Comparison of ENCODE assay signal across 17 cellular contexts in genomic region chr16:23753908-23754593, GRCh38. TPM values are rescaled to one million over a fixed set of nuclear protein-coding genes. Genes with fewer than 3 reads are reported as not detected.
A peak's percentile ranks its signal among the peaks of the same experiment; 100 is the strongest.
DNase-seq lines count a peak whose midpoint lies in the region; ATAC-seq and TF ChIP-seq lines count a peak whose summit lies in the region.
"Had no signal": no experiment of that assay in that cellular context is flagged by ENCODE, and none has a peak within 500 bp of the region (broad histone marks: within the 10 kb centered on the region; RNA-seq: fewer than 3 reads in every experiment).

No MANE protein-coding gene starts in this region.

- WGBS in right cardiac atrium = 38% methylated on average over 17 of the region's 17 CpGs
- 40% methylated on average over 17 of the region's 17 CpGs for WGBS in esophagus muscularis mucosa
- WGBS in neuronal stem cell (ENCODE audit: extremely low coverage in 2 of 2, insufficient read length in 2 of 2, insufficient replicate concordance in 1 of 2), 2 donors = no CpG with 5 or more reads among the region's 17 CpGs
- WGBS in thyroid gland, 2 donors = 39 to 43% methylated on average over 17 of the region's 17 CpGs

- H3K4me1 ChIP-seq in right cardiac atrium (ENCODE audit: control insufficient read depth, insufficient read depth, low read length) (peaks cover 2% of the 10 kb centered on the region), esophagus muscularis mucosa (peaks cover 7 to 14% (median 11%) of the 10 kb centered on the region in 4 donors), neuronal stem cell (ENCODE audit: control insufficient read depth in 2 of 2, insufficient read depth in 1 of 2, low read depth in 1 of 2, low read length in 2 of 2) (no peaks in the 10 kb centered on the region), vagina (peaks cover 12% of the 10 kb centered on the region), thyroid gland (peaks cover 0 to 11% of the 10 kb centered on the region in 2 donors)
- H3K4me1 ChIP-seq: psoas muscle had no signal

- intact Hi-C loops in right cardiac atrium (cut with DNase I) = no loop called here
- intact Hi-C loops in left cardiac atrium (cut with DNase I) = no loop called here
- intact Hi-C loops in esophagus muscularis mucosa (cut with DNase I) = no loop called here
- intact Hi-C loops in vagina (cut with DNase I) = no loop called here
- intact Hi-C loops in thyroid gland (cut with DNase I) = no loop called here

- H3K27me3 ChIP-seq in right cardiac atrium (ENCODE audit: control insufficient read depth, insufficient read depth) (no peaks in the 10 kb centered on the region), esophagus muscularis mucosa (peaks cover 0 to 58% (median 23%) of the 10 kb centered on the region in 4 donors), neuronal stem cell (ENCODE audit: control insufficient read depth in 3 of 3, insufficient read depth in 3 of 3, low read depth in 1 of 3, low read length in 3 of 3) (peaks cover 0 to 45% (median 23%) of the 10 kb centered on the region in 3 experiments), vagina (no peaks in the 10 kb centered on the region), thyroid gland (peaks cover 10% of the 10 kb centered on the region)

- no peak overlapping the region for H3K14ac ChIP-seq in neuronal stem cell (ENCODE audit: low read length)

- no peak for DNase-seq in right cardiac atrium
- no peak for DNase-seq in left cardiac atrium
- no peak for DNase-seq in esophagus muscularis mucosa (ENCODE audit: extremely low spot score)
- no peak for DNase-seq in neuronal stem cell (ENCODE audit: low spot score)
- no peak for DNase-seq in vagina (ENCODE audit: extremely low spot score in 2 of 2)
- DNase-seq in thyroid gland = no peak
- DNase-seq: ACHN; activated CD4-positive, alpha-beta T cell treated with anti-CD3 and anti-CD28 coated beads, Interleukin-2, amount 50 U/mL, for 48 hours; CD8-positive, alpha-beta memory T cell; immature natural killer cell; NCI-H2081 treated with DMSO at 0.1 percent for 48 hours; T1000 had no signal

- H2BK15ac ChIP-seq in neuronal stem cell (ENCODE audit: low read length) = no peak overlapping the region

- ATAC-seq in right cardiac atrium (no peak), left cardiac atrium (no peak), GM18858 (IDR thresholded peaks at IDR 0.05; ENCODE audit: unreplicated experiment) (no peak), GM18520 (IDR thresholded peaks at IDR 0.05; ENCODE audit: unreplicated experiment) (no peak)
- ATAC-seq: activated T-helper 17 cell treated with anti-CD3 and anti-CD28 coated beads, Interleukin-2, amount 50 U/mL, for 72 hours; psoas muscle had no signal

- no peaks in the 10 kb centered on the region for H3K79me1 ChIP-seq in neuronal stem cell (ENCODE audit: low read depth, low read length)

- H3K4me3 ChIP-seq in right cardiac atrium (ENCODE audit: low read length) (peak overlapping the region; percentile 26), esophagus muscularis mucosa (peak overlapping the region; percentile 31 to 47 (median 34)), neuronal stem cell (ENCODE audit: low read length in 2 of 2) (no peak overlapping the region), vagina (peak overlapping the region; percentile 26 to 46), thyroid gland (replicated peaks in 1 of 3) (peak overlapping the region in 1 of 3 donors; percentile 2)

- H3K18ac ChIP-seq in neuronal stem cell (ENCODE audit: low read length) = peak overlapping the region; percentile 83

- peak overlapping the region; percentile 93 for H3K23ac ChIP-seq in neuronal stem cell (ENCODE audit: low read depth, low read length, poor library complexity)

- no peak overlapping the region for H4K91ac ChIP-seq in neuronal stem cell (ENCODE audit: low read depth, low read length, poor library complexity)

- TF ChIP-seq CTCF in esophagus muscularis mucosa (IDR thresholded peaks at IDR 0.05) (no peak), vagina (IDR thresholded peaks at IDR 0.05) (no peak), thyroid gland (IDR thresholded peaks at IDR 0.05) (no peak)

- H3K36me3 ChIP-seq in esophagus muscularis mucosa (no peaks in the 10 kb centered on the region), neuronal stem cell (replicated peaks in 1 of 2; ENCODE audit: control insufficient read depth in 2 of 2, insufficient read depth in 2 of 2, low read length in 2 of 2) (no peaks in the 10 kb centered on the region), vagina (no peaks in the 10 kb centered on the region), thyroid gland (no peaks in the 10 kb centered on the region)

- no peak overlapping the region for H3K9ac ChIP-seq in neuronal stem cell (ENCODE audit: low read depth, low read length, poor library complexity)

- no peak for TF ChIP-seq EP300 in esophagus muscularis mucosa (IDR thresholded peaks at IDR 0.05)

- no peak for TF ChIP-seq POLR2A in esophagus muscularis mucosa (IDR thresholded peaks at IDR 0.05; ENCODE audit: low read depth)
- TF ChIP-seq POLR2A in vagina (IDR thresholded peaks at IDR 0.05) = no peak
- TF ChIP-seq POLR2A in thyroid gland (IDR thresholded peaks at IDR 0.05) = no peak

- no peaks in the 10 kb centered on the region for H3K9me3 ChIP-seq in right cardiac atrium (ENCODE audit: control insufficient read depth, low read length)
- H3K9me3 ChIP-seq in esophagus muscularis mucosa = no peaks in the 10 kb centered on the region
- peaks cover 0 to 4% of the 10 kb centered on the region in 2 donors for H3K9me3 ChIP-seq in neuronal stem cell (replicated peaks in 1 of 2; ENCODE audit: control insufficient read depth in 2 of 2, insufficient read depth in 1 of 2, low read depth in 1 of 2, low read length in 2 of 2)
- H3K9me3 ChIP-seq in vagina = no peaks in the 10 kb centered on the region
- no peaks in the 10 kb centered on the region for H3K9me3 ChIP-seq in thyroid gland
- H3K9me3 ChIP-seq: psoas muscle had no signal

- no peak overlapping the region for H3K4ac ChIP-seq in neuronal stem cell (ENCODE audit: low read length)

- no peak overlapping the region for H4K8ac ChIP-seq in neuronal stem cell (ENCODE audit: low read depth, low read length)

- H2AFZ ChIP-seq in neuronal stem cell (ENCODE audit: low read length) = no peak overlapping the region

- H2BK5ac ChIP-seq in neuronal stem cell (ENCODE audit: low read length) = no peak overlapping the region

- peak overlapping the region; percentile 45 for H3K4me2 ChIP-seq in neuronal stem cell (ENCODE audit: insufficient read depth, low read length, poor library complexity, severe bottlenecking)

- no peak overlapping the region for H2BK120ac ChIP-seq in neuronal stem cell (ENCODE audit: low read depth, low read length)

- no peak overlapping the region for H2BK12ac ChIP-seq in neuronal stem cell (ENCODE audit: low read length)

- H2AK5ac ChIP-seq in neuronal stem cell (ENCODE audit: low read depth, low read length) = peak overlapping the region; percentile 75

- H3K27ac ChIP-seq in right cardiac atrium (ENCODE audit: low read length) (no peak overlapping the region), esophagus muscularis mucosa (replicated peaks in 1 of 4) (no peak overlapping the region), neuronal stem cell (replicated peaks; ENCODE audit: low read length) (no peak overlapping the region), vagina (no peak overlapping the region), thyroid gland (no peak overlapping the region)
- H3K27ac ChIP-seq: psoas muscle had no signal

RNA-seq across cellular contexts. Expression of gene CHP2, which starts 0.8 kb away (rescaled TPM):
- not detected for total RNA-seq in right cardiac atrium
- polyA plus RNA-seq in right cardiac atrium = 0.07 TPM
- total RNA-seq in left cardiac atrium = not detected
- not detected for total RNA-seq in esophagus muscularis mucosa
- 0.21 TPM for polyA plus RNA-seq in neuronal stem cell (2013, experiment 1 of 2)
- 0.21 TPM for polyA plus RNA-seq in neuronal stem cell (2013, experiment 2 of 2)
- 2.5 TPM for total RNA-seq in vagina
- total RNA-seq in thyroid gland = not detected
- total RNA-seq: activated T-helper 17 cell treated with anti-CD3 and anti-CD28 coated beads, Interleukin-2, amount 50 U/mL, for 72 hours; CD8-positive, alpha-beta memory T cell; HT1080; psoas muscle had no signal
- polyA plus RNA-seq: CD8-positive, alpha-beta memory T cell; immature natural killer cell had no signal

RNA-seq across cellular contexts. Expression of gene ERN2, which starts 41.0 kb away (rescaled TPM):
- under 1 TPM in 1 of 4 donors, not detected in 3; 0.28 TPM for total RNA-seq in right cardiac atrium
- not detected for polyA plus RNA-seq in right cardiac atrium
- under 1 TPM in 1 of 2 donors, not detected in 1; 0.34 TPM for total RNA-seq in left cardiac atrium
- under 1 TPM in 1 of 4 donors, not detected in 3; 0.11 TPM for total RNA-seq in esophagus muscularis mucosa
- polyA plus RNA-seq in neuronal stem cell (2013, experiment 1 of 2) = 1.3 TPM
- 1.2 TPM for polyA plus RNA-seq in neuronal stem cell (2013, experiment 2 of 2)
- not detected for total RNA-seq in vagina
- total RNA-seq in thyroid gland = not detected
- total RNA-seq: activated T-helper 17 cell treated with anti-CD3 and anti-CD28 coated beads, Interleukin-2, amount 50 U/mL, for 72 hours; CD8-positive, alpha-beta memory T cell; HT1080 had no signal
- polyA plus RNA-seq: CD8-positive, alpha-beta memory T cell; immature natural killer cell had no signal

Comparison
In these comparisons a context has a peak if more than half of its experiments do, and no peak if none do; other contexts are left out.
1. H3K4me3 ChIP-seq: peak in right cardiac atrium (single experiment), esophagus muscularis mucosa (4 of 4) and vagina (2 of 2); none in neuronal stem cell (0 of 2).